Comparison of ENCODE assay signal across 1 cellular context in the genomic region with DNA sequence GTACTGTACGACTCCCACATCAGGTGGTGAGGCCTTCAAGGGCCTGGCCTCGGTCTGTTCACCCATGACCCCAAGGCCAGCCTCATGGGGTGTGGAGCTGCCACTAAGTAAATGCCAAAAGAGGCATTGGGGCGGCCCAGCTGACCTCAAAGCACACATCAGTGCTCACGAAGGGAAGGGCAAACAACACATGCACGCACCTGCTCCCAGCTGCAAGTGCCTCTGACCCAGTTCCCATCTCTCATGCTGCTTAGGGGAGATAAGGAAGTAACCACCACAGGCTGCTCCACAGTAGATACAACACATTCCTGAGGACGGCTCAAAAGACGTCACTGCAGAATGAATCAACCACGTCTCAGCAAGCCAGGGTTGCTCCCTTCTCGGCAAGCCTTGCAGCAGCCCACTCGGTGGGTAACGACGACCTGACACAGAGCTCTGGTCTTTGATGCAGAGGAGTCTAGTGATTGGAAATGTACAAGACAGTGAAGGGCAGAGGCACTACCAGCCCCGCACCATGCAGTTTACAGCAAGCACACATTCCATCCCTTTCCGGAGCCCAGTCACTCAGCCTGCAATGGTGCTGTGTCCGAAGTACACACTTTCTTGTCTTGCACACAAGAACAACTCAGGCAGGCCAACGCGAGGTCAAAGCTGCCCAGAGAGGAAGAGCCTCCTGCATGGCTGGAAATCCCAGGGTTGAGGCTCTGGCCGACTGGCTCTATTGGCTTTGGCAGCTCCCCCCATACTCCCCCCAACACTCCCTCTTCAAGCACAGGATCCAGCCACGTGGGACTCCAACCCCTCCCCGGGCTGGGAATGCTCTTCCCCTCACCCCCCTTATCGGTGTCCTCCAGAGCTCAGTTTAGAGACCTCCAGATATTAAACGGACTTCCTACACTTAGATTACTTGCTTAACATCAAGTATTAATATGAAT.
A peak's percentile ranks its signal among the peaks of the same experiment; 100 is the strongest.
TF ChIP-seq lines count a peak whose summit lies in the region.

No MANE protein-coding gene starts in this region.

TF ChIP-seq in K562, 482 proteins besides CTCF, POLR2A, EP300 and RAD21 (continued from another document and continues in another):
- TF ChIP-seq, protein P1, sequence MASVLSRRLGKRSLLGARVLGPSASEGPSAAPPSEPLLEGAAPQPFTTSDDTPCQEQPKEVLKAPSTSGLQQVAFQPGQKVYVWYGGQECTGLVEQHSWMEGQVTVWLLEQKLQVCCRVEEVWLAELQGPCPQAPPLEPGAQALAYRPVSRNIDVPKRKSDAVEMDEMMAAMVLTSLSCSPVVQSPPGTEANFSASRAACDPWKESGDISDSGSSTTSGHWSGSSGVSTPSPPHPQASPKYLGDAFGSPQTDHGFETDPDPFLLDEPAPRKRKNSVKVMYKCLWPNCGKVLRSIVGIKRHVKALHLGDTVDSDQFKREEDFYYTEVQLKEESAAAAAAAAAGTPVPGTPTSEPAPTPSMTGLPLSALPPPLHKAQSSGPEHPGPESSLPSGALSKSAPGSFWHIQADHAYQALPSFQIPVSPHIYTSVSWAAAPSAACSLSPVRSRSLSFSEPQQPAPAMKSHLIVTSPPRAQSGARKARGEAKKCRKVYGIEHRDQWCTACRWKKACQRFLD (CRISPR knock-in tag; IDR thresholded peaks at IDR 0.05), result peak; percentile 99
- TF ChIP-seq, protein P2, sequence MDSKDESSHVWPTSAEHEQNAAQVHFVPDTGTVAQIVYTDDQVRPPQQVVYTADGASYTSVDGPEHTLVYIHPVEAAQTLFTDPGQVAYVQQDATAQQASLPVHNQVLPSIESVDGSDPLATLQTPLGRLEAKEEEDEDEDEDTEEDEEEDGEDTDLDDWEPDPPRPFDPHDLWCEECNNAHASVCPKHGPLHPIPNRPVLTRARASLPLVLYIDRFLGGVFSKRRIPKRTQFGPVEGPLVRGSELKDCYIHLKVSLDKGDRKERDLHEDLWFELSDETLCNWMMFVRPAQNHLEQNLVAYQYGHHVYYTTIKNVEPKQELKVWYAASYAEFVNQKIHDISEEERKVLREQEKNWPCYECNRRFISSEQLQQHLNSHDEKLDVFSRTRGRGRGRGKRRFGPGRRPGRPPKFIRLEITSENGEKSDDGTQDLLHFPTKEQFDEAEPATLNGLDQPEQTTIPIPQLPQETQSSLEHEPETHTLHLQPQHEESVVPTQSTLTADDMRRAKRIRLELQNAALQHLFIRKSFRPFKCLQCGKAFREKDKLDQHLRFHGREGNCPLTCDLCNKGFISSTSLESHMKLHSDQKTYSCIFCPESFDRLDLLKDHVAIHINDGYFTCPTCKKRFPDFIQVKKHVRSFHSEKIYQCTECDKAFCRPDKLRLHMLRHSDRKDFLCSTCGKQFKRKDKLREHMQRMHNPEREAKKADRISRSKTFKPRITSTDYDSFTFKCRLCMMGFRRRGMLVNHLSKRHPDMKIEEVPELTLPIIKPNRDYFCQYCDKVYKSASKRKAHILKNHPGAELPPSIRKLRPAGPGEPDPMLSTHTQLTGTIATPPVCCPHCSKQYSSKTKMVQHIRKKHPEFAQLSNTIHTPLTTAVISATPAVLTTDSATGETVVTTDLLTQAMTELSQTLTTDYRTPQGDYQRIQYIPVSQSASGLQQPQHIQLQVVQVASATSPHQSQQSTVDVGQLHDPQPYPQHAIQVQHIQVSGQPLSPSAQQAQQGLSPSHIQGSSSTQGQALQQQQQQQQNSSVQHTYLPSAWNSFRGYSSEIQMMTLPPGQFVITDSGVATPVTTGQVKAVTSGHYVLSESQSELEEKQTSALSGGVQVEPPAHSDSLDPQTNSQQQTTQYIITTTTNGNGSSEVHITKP (IDR thresholded peaks at IDR 0.05; ENCODE audit: partially characterized antibody), result peak; percentile 79
- TF ChIP-seq ETV1 (tag; conservative IDR thresholded peaks at IDR 0.05; ENCODE audit: low read depth), result peak; percentile 94
- TF ChIP-seq MEF2A (IDR thresholded peaks at IDR 0.05; ENCODE audit: control insufficient read depth, low read depth, low read length), result peak; percentile 73
- peak; percentile 84 for TF ChIP-seq ZNF274 (IDR thresholded peaks at IDR 0.05; ENCODE audit: borderline replicate concordance, low read depth, low read length)
- TF ChIP-seq TAF9B (IDR thresholded peaks at IDR 0.05; ENCODE audit: partially characterized antibody), result peak; percentile 91
- peak; percentile 84 to 91 for TF ChIP-seq FOXK2 (conservative IDR thresholded peaks at IDR 0.05 in 1 of 2, IDR thresholded peaks at IDR 0.05 in 1 of 2; ENCODE audit: low read depth in 2 of 2)
- TF ChIP-seq TARDBP (IDR thresholded peaks at IDR 0.05), result peak; percentile 90; the same call in 1 of the 2 replicates
- TF ChIP-seq WHSC1 (IDR thresholded peaks at IDR 0.05; ENCODE audit: low read length), result no peak
- TF ChIP-seq, protein P3, sequence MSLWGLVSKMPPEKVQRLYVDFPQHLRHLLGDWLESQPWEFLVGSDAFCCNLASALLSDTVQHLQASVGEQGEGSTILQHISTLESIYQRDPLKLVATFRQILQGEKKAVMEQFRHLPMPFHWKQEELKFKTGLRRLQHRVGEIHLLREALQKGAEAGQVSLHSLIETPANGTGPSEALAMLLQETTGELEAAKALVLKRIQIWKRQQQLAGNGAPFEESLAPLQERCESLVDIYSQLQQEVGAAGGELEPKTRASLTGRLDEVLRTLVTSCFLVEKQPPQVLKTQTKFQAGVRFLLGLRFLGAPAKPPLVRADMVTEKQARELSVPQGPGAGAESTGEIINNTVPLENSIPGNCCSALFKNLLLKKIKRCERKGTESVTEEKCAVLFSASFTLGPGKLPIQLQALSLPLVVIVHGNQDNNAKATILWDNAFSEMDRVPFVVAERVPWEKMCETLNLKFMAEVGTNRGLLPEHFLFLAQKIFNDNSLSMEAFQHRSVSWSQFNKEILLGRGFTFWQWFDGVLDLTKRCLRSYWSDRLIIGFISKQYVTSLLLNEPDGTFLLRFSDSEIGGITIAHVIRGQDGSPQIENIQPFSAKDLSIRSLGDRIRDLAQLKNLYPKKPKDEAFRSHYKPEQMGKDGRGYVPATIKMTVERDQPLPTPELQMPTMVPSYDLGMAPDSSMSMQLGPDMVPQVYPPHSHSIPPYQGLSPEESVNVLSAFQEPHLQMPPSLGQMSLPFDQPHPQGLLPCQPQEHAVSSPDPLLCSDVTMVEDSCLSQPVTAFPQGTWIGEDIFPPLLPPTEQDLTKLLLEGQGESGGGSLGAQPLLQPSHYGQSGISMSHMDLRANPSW (CRISPR knock-in tag; IDR thresholded peaks at IDR 0.05), result peak; percentile 86; the same call in 1 of the 2 replicates
- TF ChIP-seq KAT7 (CRISPR knock-in tag; IDR thresholded peaks at IDR 0.05; ENCODE audit: borderline replicate concordance), result peak; percentile 94
- peak in 1 of 2 experiments; percentile 81 for TF ChIP-seq NCOA2 (IDR thresholded peaks at IDR 0.05; ENCODE audit: partially characterized antibody in 2 of 2)
- no peak for TF ChIP-seq RBM17 (IDR thresholded peaks at IDR 0.05; ENCODE audit: borderline replicate concordance, low read depth, low read length)
- TF ChIP-seq MTA1 (IDR thresholded peaks at IDR 0.05; ENCODE audit: borderline replicate concordance), result peak; percentile 80; the same call in 1 of the 2 replicates
- peak; percentile 97 for TF ChIP-seq BCOR (IDR thresholded peaks at IDR 0.05)
- no peak for TF ChIP-seq YBX1 (IDR thresholded peaks at IDR 0.05)
- peak; percentile 48 for TF ChIP-seq KDM5B (IDR thresholded peaks at IDR 0.05; ENCODE audit: insufficient replicate concordance, low read depth, low read length)
- TF ChIP-seq, protein P4, sequence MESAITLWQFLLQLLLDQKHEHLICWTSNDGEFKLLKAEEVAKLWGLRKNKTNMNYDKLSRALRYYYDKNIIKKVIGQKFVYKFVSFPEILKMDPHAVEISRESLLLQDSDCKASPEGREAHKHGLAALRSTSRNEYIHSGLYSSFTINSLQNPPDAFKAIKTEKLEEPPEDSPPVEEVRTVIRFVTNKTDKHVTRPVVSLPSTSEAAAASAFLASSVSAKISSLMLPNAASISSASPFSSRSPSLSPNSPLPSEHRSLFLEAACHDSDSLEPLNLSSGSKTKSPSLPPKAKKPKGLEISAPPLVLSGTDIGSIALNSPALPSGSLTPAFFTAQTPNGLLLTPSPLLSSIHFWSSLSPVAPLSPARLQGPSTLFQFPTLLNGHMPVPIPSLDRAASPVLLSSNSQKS (CRISPR knock-in tag; IDR thresholded peaks at IDR 0.05), result no peak
- no peak for TF ChIP-seq NR4A1 (CRISPR knock-in tag; IDR thresholded peaks at IDR 0.05)
- peak; percentile 92; the same call in 1 of the 2 replicates for TF ChIP-seq NR4A1 (tag; IDR thresholded peaks at IDR 0.05)
- no peak for TF ChIP-seq ELF2 (CRISPR knock-in tag; IDR thresholded peaks at IDR 0.05)
- peak; percentile 59; the same call in 1 of the 2 replicates for TF ChIP-seq ZBTB7A (IDR thresholded peaks at IDR 0.05; ENCODE audit: borderline replicate concordance, control insufficient read depth, low read depth, low read length)
- peak; percentile 91 for TF ChIP-seq MBD2 (IDR thresholded peaks at IDR 0.05; ENCODE audit: borderline replicate concordance, low read depth)
- no peak for TF ChIP-seq BRD9 (IDR thresholded peaks at IDR 0.05; ENCODE audit: low read depth, partially characterized antibody)
- no peak for TF ChIP-seq FIP1L1 (IDR thresholded peaks at IDR 0.05; ENCODE audit: low read depth, low read length, poor library complexity, severe bottlenecking)
- TF ChIP-seq, protein P5, sequence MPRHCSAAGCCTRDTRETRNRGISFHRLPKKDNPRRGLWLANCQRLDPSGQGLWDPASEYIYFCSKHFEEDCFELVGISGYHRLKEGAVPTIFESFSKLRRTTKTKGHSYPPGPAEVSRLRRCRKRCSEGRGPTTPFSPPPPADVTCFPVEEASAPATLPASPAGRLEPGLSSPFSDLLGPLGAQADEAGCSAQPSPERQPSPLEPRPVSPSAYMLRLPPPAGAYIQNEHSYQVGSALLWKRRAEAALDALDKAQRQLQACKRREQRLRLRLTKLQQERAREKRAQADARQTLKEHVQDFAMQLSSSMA (CRISPR knock-in tag; IDR thresholded peaks at IDR 0.05), result no peak
- TF ChIP-seq ZNF212 (CRISPR knock-in tag; IDR thresholded peaks at IDR 0.05), result no peak
- TF ChIP-seq, protein P6, sequence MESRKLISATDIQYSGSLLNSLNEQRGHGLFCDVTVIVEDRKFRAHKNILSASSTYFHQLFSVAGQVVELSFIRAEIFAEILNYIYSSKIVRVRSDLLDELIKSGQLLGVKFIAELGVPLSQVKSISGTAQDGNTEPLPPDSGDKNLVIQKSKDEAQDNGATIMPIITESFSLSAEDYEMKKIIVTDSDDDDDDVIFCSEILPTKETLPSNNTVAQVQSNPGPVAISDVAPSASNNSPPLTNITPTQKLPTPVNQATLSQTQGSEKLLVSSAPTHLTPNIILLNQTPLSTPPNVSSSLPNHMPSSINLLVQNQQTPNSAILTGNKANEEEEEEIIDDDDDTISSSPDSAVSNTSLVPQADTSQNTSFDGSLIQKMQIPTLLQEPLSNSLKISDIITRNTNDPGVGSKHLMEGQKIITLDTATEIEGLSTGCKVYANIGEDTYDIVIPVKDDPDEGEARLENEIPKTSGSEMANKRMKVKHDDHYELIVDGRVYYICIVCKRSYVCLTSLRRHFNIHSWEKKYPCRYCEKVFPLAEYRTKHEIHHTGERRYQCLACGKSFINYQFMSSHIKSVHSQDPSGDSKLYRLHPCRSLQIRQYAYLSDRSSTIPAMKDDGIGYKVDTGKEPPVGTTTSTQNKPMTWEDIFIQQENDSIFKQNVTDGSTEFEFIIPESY (CRISPR knock-in tag; IDR thresholded peaks at IDR 0.05), result peak; percentile 90
- TF ChIP-seq, protein P7, sequence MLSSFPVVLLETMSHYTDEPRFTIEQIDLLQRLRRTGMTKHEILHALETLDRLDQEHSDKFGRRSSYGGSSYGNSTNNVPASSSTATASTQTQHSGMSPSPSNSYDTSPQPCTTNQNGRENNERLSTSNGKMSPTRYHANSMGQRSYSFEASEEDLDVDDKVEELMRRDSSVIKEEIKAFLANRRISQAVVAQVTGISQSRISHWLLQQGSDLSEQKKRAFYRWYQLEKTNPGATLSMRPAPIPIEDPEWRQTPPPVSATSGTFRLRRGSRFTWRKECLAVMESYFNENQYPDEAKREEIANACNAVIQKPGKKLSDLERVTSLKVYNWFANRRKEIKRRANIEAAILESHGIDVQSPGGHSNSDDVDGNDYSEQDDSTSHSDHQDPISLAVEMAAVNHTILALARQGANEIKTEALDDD (IDR thresholded peaks at IDR 0.05), result no peak
- no peak for TF ChIP-seq RFX5 (IDR thresholded peaks at IDR 0.05; ENCODE audit: low read depth, low read length)
- peak; percentile 64 for TF ChIP-seq HMGN3 (IDR thresholded peaks at IDR 0.05; ENCODE audit: borderline replicate concordance, extremely low read depth, insufficient read length, low read depth, low read length)
- peak; percentile 99 for TF ChIP-seq PML (IDR thresholded peaks at IDR 0.05; ENCODE audit: low read length)
- TF ChIP-seq BCL6 (CRISPR knock-in tag; IDR thresholded peaks at IDR 0.05), result peak; percentile 29; the same call in 1 of the 2 replicates
- TF ChIP-seq, protein P8, sequence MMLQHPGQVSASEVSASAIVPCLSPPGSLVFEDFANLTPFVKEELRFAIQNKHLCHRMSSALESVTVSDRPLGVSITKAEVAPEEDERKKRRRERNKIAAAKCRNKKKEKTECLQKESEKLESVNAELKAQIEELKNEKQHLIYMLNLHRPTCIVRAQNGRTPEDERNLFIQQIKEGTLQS (IDR thresholded peaks at IDR 0.05), result peak; percentile 86
- TF ChIP-seq, protein P8 (CRISPR knock-in tag; conservative IDR thresholded peaks at IDR 0.05), result peak; percentile 66
- peak; percentile 77 for TF ChIP-seq ZNF24 (IDR thresholded peaks at IDR 0.05)
- TF ChIP-seq ZSCAN29 (IDR thresholded peaks at IDR 0.05), result no peak
- TF ChIP-seq, protein P9, sequence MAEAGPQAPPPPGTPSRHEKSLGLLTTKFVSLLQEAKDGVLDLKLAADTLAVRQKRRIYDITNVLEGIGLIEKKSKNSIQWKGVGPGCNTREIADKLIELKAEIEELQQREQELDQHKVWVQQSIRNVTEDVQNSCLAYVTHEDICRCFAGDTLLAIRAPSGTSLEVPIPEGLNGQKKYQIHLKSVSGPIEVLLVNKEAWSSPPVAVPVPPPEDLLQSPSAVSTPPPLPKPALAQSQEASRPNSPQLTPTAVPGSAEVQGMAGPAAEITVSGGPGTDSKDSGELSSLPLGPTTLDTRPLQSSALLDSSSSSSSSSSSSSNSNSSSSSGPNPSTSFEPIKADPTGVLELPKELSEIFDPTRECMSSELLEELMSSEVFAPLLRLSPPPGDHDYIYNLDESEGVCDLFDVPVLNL (CRISPR knock-in tag; IDR thresholded peaks at IDR 0.05; ENCODE audit: low read depth), result no peak
- TF ChIP-seq EHMT2 (IDR thresholded peaks at IDR 0.05), result 0 out of 2 replicates have a peak, but pooled peaks have one; percentile 60
- TF ChIP-seq CCNT2 (IDR thresholded peaks at IDR 0.05; ENCODE audit: borderline replicate concordance, extremely low read depth, insufficient read length, low read depth, low read length), result peak; percentile 91
- peak in 1 of 3 experiments; percentile 27 for TF ChIP-seq YY1 (IDR thresholded peaks at IDR 0.05; ENCODE audit: borderline replicate concordance in 1 of 3, control insufficient read depth in 1 of 3, extremely low read depth in 1 of 3, insufficient read depth in 3 of 3, insufficient read length in 1 of 3, insufficient replicate concordance in 2 of 3, low read depth in 1 of 3, low read length in 2 of 3)
- TF ChIP-seq, protein P10, sequence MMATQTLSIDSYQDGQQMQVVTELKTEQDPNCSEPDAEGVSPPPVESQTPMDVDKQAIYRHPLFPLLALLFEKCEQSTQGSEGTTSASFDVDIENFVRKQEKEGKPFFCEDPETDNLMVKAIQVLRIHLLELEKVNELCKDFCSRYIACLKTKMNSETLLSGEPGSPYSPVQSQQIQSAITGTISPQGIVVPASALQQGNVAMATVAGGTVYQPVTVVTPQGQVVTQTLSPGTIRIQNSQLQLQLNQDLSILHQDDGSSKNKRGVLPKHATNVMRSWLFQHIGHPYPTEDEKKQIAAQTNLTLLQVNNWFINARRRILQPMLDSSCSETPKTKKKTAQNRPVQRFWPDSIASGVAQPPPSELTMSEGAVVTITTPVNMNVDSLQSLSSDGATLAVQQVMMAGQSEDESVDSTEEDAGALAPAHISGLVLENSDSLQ (IDR thresholded peaks at IDR 0.05), result peak; percentile 67
- peak; percentile 94 for TF ChIP-seq PHB2 (IDR thresholded peaks at IDR 0.05; ENCODE audit: low read depth)
